Comparison of ENCODE assay signal across 16 cellular contexts in genomic region chr2:233406865-233407264, GRCh38. TPM values are rescaled to one million over a fixed set of nuclear protein-coding genes. Genes with fewer than 3 reads are reported as not detected.
DNase-seq lines count a peak whose midpoint lies in the region; ATAC-seq and TF ChIP-seq lines count a peak whose summit lies in the region.
"Had no signal": no experiment of that assay in that cellular context is flagged by ENCODE, and none has a peak within 500 bp of the region (broad histone marks: within the 10 kb centered on the region; RNA-seq: fewer than 3 reads in every experiment).

No MANE protein-coding gene starts in this region.

- CTCF ChIA-PET in activated B cell treated with CpG ODN at 0.5 μM for 24 hours (lab: Charles Lee), result interaction anchor here (1.1 to 11.5 kb wide), 4 partner anchors 11 to 38 kb away, joined by 3 to 210 read pairs (median 14); no protein-coding TSS in a partner anchor
- CTCF ChIA-PET in RWPE1 (lab: Yijun Ruan, JAX), result interaction anchor here (0.9 kb wide), 1 partner anchor 37 kb away, joined by 3 read pairs; no protein-coding TSS in a partner anchor

- no peak overlapping the region for H3K4me3 Mint-ChIP-seq in natural killer cell
- H3K4me3 Mint-ChIP-seq in natural killer cell treated with Interleukin-12 subunit alpha and Interleukin-12 subunit beta and Interleukin-15 and Interleukin-18, amount 100 ng/mL, for 72 hours, result no peak overlapping the region
- H3K4me3 Mint-ChIP-seq in activated B cell treated with CpG ODN at 0.5 μM for 24 hours, result no peak overlapping the region
- H3K4me3 Mint-ChIP-seq in naive B cell, result peak overlapping the region in 1 of 8 donors; percentile 8

- no peaks in the 10 kb centered on the region for H3K9me3 Mint-ChIP-seq in natural killer cell
- no peaks in the 10 kb centered on the region for H3K9me3 Mint-ChIP-seq in natural killer cell treated with Interleukin-12 subunit alpha and Interleukin-12 subunit beta and Interleukin-15 and Interleukin-18, amount 100 ng/mL, for 72 hours
- H3K9me3 Mint-ChIP-seq in activated B cell treated with CpG ODN at 0.5 μM for 24 hours, result peaks cover 2% of the 10 kb centered on the region
- H3K9me3 Mint-ChIP-seq in naive B cell, result peaks cover 0 to 8% (median 7%) of the 10 kb centered on the region in 7 donors

- POLR2A ChIA-PET in activated B cell treated with CpG ODN at 0.5 μM for 24 hours (lab: Charles Lee) (interaction anchor here (1.0 to 2.6 kb wide), 2 partner anchors 10 to 13 kb away, joined by 3 to 19 read pairs; no protein-coding TSS in a partner anchor), RWPE1 (lab: Yijun Ruan, JAX; ENCODE audit: low non-redundant PET) (no interaction called here)

- no peaks in the 10 kb centered on the region for H3K27me3 Mint-ChIP-seq in natural killer cell (ENCODE audit: low read depth in 2 of 2)
- no peaks in the 10 kb centered on the region for H3K27me3 Mint-ChIP-seq in natural killer cell treated with Interleukin-12 subunit alpha and Interleukin-12 subunit beta and Interleukin-15 and Interleukin-18, amount 100 ng/mL, for 72 hours
- H3K27me3 Mint-ChIP-seq in activated B cell treated with CpG ODN at 0.5 μM for 24 hours, result no peaks in the 10 kb centered on the region
- no peaks in the 10 kb centered on the region for H3K27me3 Mint-ChIP-seq in naive B cell

- DNase-seq in natural killer cell, result no peak
- DNase-seq in natural killer cell treated with Interleukin-12 subunit alpha and Interleukin-12 subunit beta and Interleukin-15 and Interleukin-18, amount 100 ng/mL, for 72 hours (ENCODE audit: low spot score), result no peak
- DNase-seq in activated B cell treated with CpG ODN at 0.5 μM for 24 hours, result no peak
- DNase-seq in naive B cell, result no peak
- no peak for DNase-seq in stimulated activated CD4-positive, alpha-beta T cell treated with anti-CD3 and anti-CD28 coated beads, Interleukin-4, amount 100 ng/mL, for 24 hours
- no peak for DNase-seq in RWPE1 (ENCODE audit: low spot score)
- DNase-seq: AML-193, DMS 273 treated with DMSO at 0.1 percent for 48 hours, GOT3, KG1, NCI-H1092, NCI-H187, NCI-H446, PC-3 had no signal

- no peak for ATAC-seq in natural killer cell
- no peak for ATAC-seq in natural killer cell treated with Interleukin-12 subunit alpha and Interleukin-12 subunit beta and Interleukin-15 and Interleukin-18, amount 100 ng/mL, for 72 hours
- ATAC-seq in activated B cell treated with CpG ODN at 0.5 μM for 24 hours (ENCODE audit: low read depth), result no peak
- no peak for ATAC-seq in naive B cell (ENCODE audit: low read depth in 2 of 2)
- ATAC-seq in HG02840 (IDR thresholded peaks at IDR 0.05; ENCODE audit: low FRiP score, unreplicated experiment), result no peak
- ATAC-seq: PC-3 had no signal

- peaks cover 17% of the 10 kb centered on the region for H3K36me3 Mint-ChIP-seq in natural killer cell
- H3K36me3 Mint-ChIP-seq in natural killer cell treated with Interleukin-12 subunit alpha and Interleukin-12 subunit beta and Interleukin-15 and Interleukin-18, amount 100 ng/mL, for 72 hours, result peaks cover 22% of the 10 kb centered on the region
- peaks cover 45% of the 10 kb centered on the region for H3K36me3 Mint-ChIP-seq in activated B cell treated with CpG ODN at 0.5 μM for 24 hours (ENCODE audit: low read depth)
- peaks cover 6 to 28% of the 10 kb centered on the region in 2 donors for H3K36me3 Mint-ChIP-seq in naive B cell

- intact Hi-C loops in natural killer cell (cut with micrococcal nuclease) (no loop called here), activated B cell treated with CpG ODN at 0.5 μM for 24 hours (cut with micrococcal nuclease) (no loop called here)

- H3K27ac Mint-ChIP-seq in natural killer cell (peak overlapping the region; percentile 17 to 44), activated B cell treated with CpG ODN at 0.5 μM for 24 hours (peak overlapping the region; percentile 62), naive B cell (peak overlapping the region in 5 of 6 donors; percentile 78 to 97 (median 91))
- peak overlapping the region in 1 of 2 donors; percentile 79 for H3K27ac Mint-ChIP-seq in natural killer cell treated with Interleukin-12 subunit alpha and Interleukin-12 subunit beta and Interleukin-15 and Interleukin-18, amount 100 ng/mL, for 72 hours

- H3K4me1 Mint-ChIP-seq in natural killer cell, result peaks cover 54 to 69% of the 10 kb centered on the region in 2 donors
- peaks cover 47 to 51% of the 10 kb centered on the region in 2 donors for H3K4me1 Mint-ChIP-seq in natural killer cell treated with Interleukin-12 subunit alpha and Interleukin-12 subunit beta and Interleukin-15 and Interleukin-18, amount 100 ng/mL, for 72 hours (ENCODE audit: low read depth in 2 of 2)
- H3K4me1 Mint-ChIP-seq in activated B cell treated with CpG ODN at 0.5 μM for 24 hours, result peaks cover 62% of the 10 kb centered on the region
- H3K4me1 Mint-ChIP-seq in naive B cell, result peaks cover 51 to 75% (median 65%) of the 10 kb centered on the region in 3 donors

- TF ChIP-seq CTCF in natural killer cell (IDR thresholded peaks at IDR 0.05), result no peak
- no peak for TF ChIP-seq CTCF in activated B cell treated with CpG ODN at 0.5 μM for 24 hours (IDR thresholded peaks at IDR 0.05)
- no peak for TF ChIP-seq CTCF in RWPE1 (conservative IDR thresholded peaks at IDR 0.05; ENCODE audit: low read depth)

- H3K27ac ChIP-seq in RWPE1, result no peak overlapping the region
- H3K27ac ChIP-seq: HL-60 had no signal

RNA-seq across cellular contexts. Expression of gene DGKD, which starts 52.6 kb away (rescaled TPM):
- total RNA-seq in natural killer cell (100 to 1,000 TPM; 299 to 456 (median 329) TPM), activated B cell treated with CpG ODN at 0.5 μM for 24 hours (140 and 188 TPM in 2 replicates)
- total RNA-seq in natural killer cell treated with Interleukin-12 subunit alpha and Interleukin-12 subunit beta and Interleukin-15 and Interleukin-18, amount 100 ng/mL, for 72 hours, result 100 to 1,000 TPM in 1 of 2 donors, 10 to 100 TPM in 1; 82.4 to 124 TPM
- 100 to 1,000 TPM in 1 of 6 donors, 10 to 100 TPM in 5; 38.0 to 111 (median 67.7) TPM for polyA plus RNA-seq in naive B cell (ENCODE audit: low read depth in 6 of 6)
